ENCODE assay signal across 12 cellular contexts in the genomic region with DNA sequence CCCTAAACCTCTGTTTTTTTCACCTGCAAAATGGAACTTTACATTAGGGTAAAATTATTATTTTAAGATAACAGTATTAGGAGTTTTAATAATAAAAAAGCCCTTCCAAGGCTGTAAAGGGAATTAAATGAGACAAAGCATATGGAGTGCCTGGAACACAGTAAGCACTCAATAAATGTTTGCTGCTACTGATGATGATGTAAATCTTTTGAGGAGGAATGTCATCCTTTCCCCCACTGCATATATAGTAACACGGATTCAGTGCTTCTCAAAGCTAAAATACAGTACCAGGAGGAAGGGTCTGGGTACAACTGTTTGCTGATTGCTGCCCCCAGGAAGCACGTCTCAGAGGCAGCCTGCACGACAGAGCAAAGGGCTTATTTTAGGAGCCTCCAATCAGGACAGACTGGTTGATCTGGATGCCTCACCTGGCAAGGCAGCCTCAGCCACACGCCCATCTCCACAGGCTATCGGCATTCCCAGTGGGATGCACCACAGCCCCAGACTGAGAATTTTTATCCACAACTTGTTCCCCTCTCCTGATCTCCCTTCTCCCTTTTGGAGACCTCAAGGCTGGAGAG.
A peak's percentile ranks its signal among the peaks of the same experiment; 100 is the strongest.
DNase-seq lines count a peak whose midpoint lies in the region; ATAC-seq, FAIRE-seq and TF ChIP-seq lines count a peak whose summit lies in the region.
"Had no signal": no experiment of that assay in that cellular context is flagged by ENCODE, and none has a peak within 500 bp of the region (broad histone marks: within the 10 kb centered on the region; RNA-seq: fewer than 3 reads in every experiment).

No MANE protein-coding gene starts in this region.

- H3K4me3 Mint-ChIP-seq in stimulated activated naive CD8-positive, alpha-beta T cell treated with anti-CD3 and anti-CD28 coated beads, Interleukin-15, Interleukin-2, amounts not matched to agents 100 ng/mL and 50 ng/mL, for 24 hours = no peak overlapping the region
- H3K4me3 Mint-ChIP-seq in stimulated activated naive CD8-positive, alpha-beta T cell treated with anti-CD3 and anti-CD28 coated beads, Interleukin-15, amount 100 ng/mL, for 72 hours = no peak overlapping the region
- H3K4me3 Mint-ChIP-seq in nephron = no peak overlapping the region
- H3K4me3 Mint-ChIP-seq: activated naive CD8-positive, alpha-beta T cell; B cell had no signal

- H3K36me3 ChIP-seq in endothelial cell of umbilical vein (ENCODE audit: control insufficient read depth in 2 of 2, extremely low read depth in 1 of 2, insufficient read depth in 2 of 2, low read length in 2 of 2) = peaks cover 0 to 3% of the 10 kb centered on the region in 2 experiments

- CTCF ChIA-PET in endothelial cell of umbilical vein (lab: Charles Lee) = interaction anchor here (1.0 to 13.8 kb wide), 7 partner anchors 10 to 221 kb away, joined by 3 to 392 read pairs (median 5); no protein-coding TSS in a partner anchor

- ATAC-seq in stimulated activated naive CD8-positive, alpha-beta T cell treated with anti-CD3 and anti-CD28 coated beads, Interleukin-15, amount 100 ng/mL, for 72 hours = no peak
- ATAC-seq in GM18517 (IDR thresholded peaks at IDR 0.05; ENCODE audit: unreplicated experiment) = no peak

- POLR2A ChIA-PET in endothelial cell of umbilical vein (lab: Charles Lee) = interaction anchor here (1.0 kb wide), 1 partner anchor 64 kb away, joined by 4 read pairs; a partner anchor contains a TSS

- H3K9me3 ChIP-seq in endothelial cell of umbilical vein (replicated peaks; ENCODE audit: control insufficient read depth, insufficient read depth, low read length) = no peaks in the 10 kb centered on the region
- H3K9me3 ChIP-seq: MG63 had no signal

- no peak for DNase-seq in stimulated activated naive CD8-positive, alpha-beta T cell treated with anti-CD3 and anti-CD28 coated beads, Interleukin-15, amount 100 ng/mL, for 72 hours
- DNase-seq in endothelial cell of umbilical vein (ENCODE audit: low read depth, low spot score) = no peak
- no peak for DNase-seq in SHP77 (lab: John Stamatoyannopoulos, UW)
- DNase-seq in GM12891 (ENCODE audit: insufficient read length, low spot score) = no peak
- no peak for DNase-seq in NCI-H2081 treated with DMSO at 0.1 percent for 48 hours (lab: John Stamatoyannopoulos, UW)

- TSS peak; percentile 59 for BruUV-seq in endothelial cell of umbilical vein (replicated peaks; lab: Mats Ljungman, UMichigan)

- peaks cover 44% of the 10 kb centered on the region for H3K79me2 ChIP-seq in endothelial cell of umbilical vein (ENCODE audit: control insufficient read depth, insufficient read depth, low read length)

- H3K9ac ChIP-seq in endothelial cell of umbilical vein (replicated peaks; ENCODE audit: extremely low read depth, insufficient read depth, low read length) = peak overlapping the region; percentile 41

- peaks cover 60% of the 10 kb centered on the region for H3K4me1 ChIP-seq in endothelial cell of umbilical vein (ENCODE audit: control insufficient read depth, extremely low read depth, insufficient read depth, low read length)

- no peaks in the 10 kb centered on the region for H3K36me3 Mint-ChIP-seq in stimulated activated naive CD8-positive, alpha-beta T cell treated with anti-CD3 and anti-CD28 coated beads, Interleukin-15, Interleukin-2, amounts not matched to agents 100 ng/mL and 50 ng/mL, for 24 hours (ENCODE audit: low read depth)
- no peaks in the 10 kb centered on the region for H3K36me3 Mint-ChIP-seq in nephron (ENCODE audit: low read depth)
- H3K36me3 Mint-ChIP-seq: activated naive CD8-positive, alpha-beta T cell had no signal

- H3K27me3 ChIP-seq in endothelial cell of umbilical vein (ENCODE audit: control insufficient read depth in 2 of 2, insufficient read depth in 2 of 2, low read length in 2 of 2) = no peaks in the 10 kb centered on the region
- H3K27me3 ChIP-seq: MG63 had no signal

- dilution Hi-C loops in endothelial cell of umbilical vein (cut with MboI; ENCODE audit: extremely low pct_ligation_motif_present, low sequenced_read_pairs) = no loop called here

- no peak overlapping the region for H3K4me3 ChIP-seq in endothelial cell of umbilical vein (replicated peaks in 1 of 3; ENCODE audit: insufficient read depth in 1 of 3, low read depth in 1 of 3, low read length in 3 of 3)

- no peaks in the 10 kb centered on the region for H4K20me1 ChIP-seq in endothelial cell of umbilical vein (replicated peaks; ENCODE audit: control insufficient read depth, extremely low read depth, insufficient read depth, low read length)

- H3K27ac ChIP-seq in endothelial cell of umbilical vein (ENCODE audit: insufficient read depth, low read depth, low read length) = peak overlapping the region; percentile 55

- no peaks in the 10 kb centered on the region for H3K9me3 Mint-ChIP-seq in stimulated activated naive CD8-positive, alpha-beta T cell treated with anti-CD3 and anti-CD28 coated beads, Interleukin-15, Interleukin-2, amounts not matched to agents 100 ng/mL and 50 ng/mL, for 24 hours
- H3K9me3 Mint-ChIP-seq in stimulated activated naive CD8-positive, alpha-beta T cell treated with anti-CD3 and anti-CD28 coated beads, Interleukin-15, amount 100 ng/mL, for 72 hours = no peaks in the 10 kb centered on the region
- H3K9me3 Mint-ChIP-seq in nephron = no peaks in the 10 kb centered on the region

- no peak for TF ChIP-seq POLR2A in endothelial cell of umbilical vein (IDR thresholded peaks at IDR 0.05; ENCODE audit: low read depth, low read length)
- TF ChIP-seq POLR2A in GM12891 (IDR thresholded peaks at IDR 0.05; ENCODE audit: low read depth, low read length) = no peak

- intact Hi-C loops in endothelial cell of umbilical vein (cut with micrococcal nuclease) = no loop called here

- H3K4me1 Mint-ChIP-seq in stimulated activated naive CD8-positive, alpha-beta T cell treated with anti-CD3 and anti-CD28 coated beads, Interleukin-15, Interleukin-2, amounts not matched to agents 100 ng/mL and 50 ng/mL, for 24 hours (ENCODE audit: low read depth) = peaks cover 32% of the 10 kb centered on the region
- H3K4me1 Mint-ChIP-seq in stimulated activated naive CD8-positive, alpha-beta T cell treated with anti-CD3 and anti-CD28 coated beads, Interleukin-15, amount 100 ng/mL, for 72 hours = peaks cover 38% of the 10 kb centered on the region
- peaks cover 81% of the 10 kb centered on the region for H3K4me1 Mint-ChIP-seq in nephron
- H3K4me1 Mint-ChIP-seq: B cell had no signal

- no peak overlapping the region for H2AFZ ChIP-seq in endothelial cell of umbilical vein (ENCODE audit: low read depth, low read length)

- peaks cover 18% of the 10 kb centered on the region for H3K27me3 Mint-ChIP-seq in stimulated activated naive CD8-positive, alpha-beta T cell treated with anti-CD3 and anti-CD28 coated beads, Interleukin-15, Interleukin-2, amounts not matched to agents 100 ng/mL and 50 ng/mL, for 24 hours
- H3K27me3 Mint-ChIP-seq in stimulated activated naive CD8-positive, alpha-beta T cell treated with anti-CD3 and anti-CD28 coated beads, Interleukin-15, amount 100 ng/mL, for 72 hours = peaks cover 24% of the 10 kb centered on the region
- no peaks in the 10 kb centered on the region for H3K27me3 Mint-ChIP-seq in nephron (ENCODE audit: low read depth)

- no peak for FAIRE-seq in endothelial cell of umbilical vein (lab: Jason Lieb, UNC)
- FAIRE-seq in GM12891 (lab: Jason Lieb, UNC) = no peak
- FAIRE-seq: islet of Langerhans had no signal

- no peaks in the 10 kb centered on the region for H3K9me1 ChIP-seq in endothelial cell of umbilical vein (replicated peaks; ENCODE audit: control insufficient read depth, extremely low read depth, insufficient read depth, low read length)

- no peak for TF ChIP-seq CTCF in endothelial cell of umbilical vein (IDR thresholded peaks at IDR 0.05; ENCODE audit: extremely low read depth in 1 of 2, insufficient read depth in 1 of 2, low read depth in 1 of 2, low read length in 2 of 2)
- TF ChIP-seq CTCF in nephron (IDR thresholded peaks at IDR 0.05; ENCODE audit: unreplicated experiment in 3 of 3) = no peak

- peak overlapping the region; percentile 52 for H3K4me2 ChIP-seq in endothelial cell of umbilical vein (ENCODE audit: insufficient read depth, low read length)

- peak overlapping the region; percentile 38 for H3K27ac Mint-ChIP-seq in stimulated activated naive CD8-positive, alpha-beta T cell treated with anti-CD3 and anti-CD28 coated beads, Interleukin-15, Interleukin-2, amounts not matched to agents 100 ng/mL and 50 ng/mL, for 24 hours
- peak overlapping the region in 1 of 2 donors; percentile 19 for H3K27ac Mint-ChIP-seq in stimulated activated naive CD8-positive, alpha-beta T cell treated with anti-CD3 and anti-CD28 coated beads, Interleukin-15, amount 100 ng/mL, for 72 hours
- peak overlapping the region; percentile 90 to 95 (median 92) for H3K27ac Mint-ChIP-seq in nephron
- H3K27ac Mint-ChIP-seq: activated naive CD8-positive, alpha-beta T cell; B cell had no signal

TF ChIP-seq in endothelial cell of umbilical vein, 7 proteins besides CTCF, POLR2A, EP300 and RAD21:
- TF ChIP-seq MYC (IDR thresholded peaks at IDR 0.05; ENCODE audit: low read depth, low read length) = no peak
TF ChIP-seq in endothelial cell of umbilical vein: peak in this region for 0.

TF ChIP-seq in GM12891, 5 proteins besides CTCF, POLR2A, EP300 and RAD21:
- no peak for TF ChIP-seq TAF1 (IDR thresholded peaks at IDR 0.05; ENCODE audit: low read depth, low read length)
- no peak for TF ChIP-seq PAX5 (IDR thresholded peaks at IDR 0.05; ENCODE audit: insufficient read depth, low read length, severe bottlenecking)
- TF ChIP-seq SPI1 (IDR thresholded peaks at IDR 0.05; ENCODE audit: low read depth, low read length) = no peak
- no peak for TF ChIP-seq POU2F2 (IDR thresholded peaks at IDR 0.05; ENCODE audit: low read depth, low read length)
- no peak for TF ChIP-seq POLR2AphosphoS5 (IDR thresholded peaks at IDR 0.05; ENCODE audit: low read depth, low read length)
TF ChIP-seq in GM12891: peak in this region for 0.
